In genomic region chr12:62259993-62260732, GRCh38 we compare ENCODE assay signal across 1 cellular context.
TF ChIP-seq lines count a peak whose summit lies in the region.

USP15 (plus strand) TSS chr12:62260404; CDS start chr12:62260415, 11 bp downstream.

TF ChIP-seq in K562, 482 proteins besides CTCF, POLR2A, EP300 and RAD21 (continued from another document and continues in another):
- TF ChIP-seq, protein P1, sequence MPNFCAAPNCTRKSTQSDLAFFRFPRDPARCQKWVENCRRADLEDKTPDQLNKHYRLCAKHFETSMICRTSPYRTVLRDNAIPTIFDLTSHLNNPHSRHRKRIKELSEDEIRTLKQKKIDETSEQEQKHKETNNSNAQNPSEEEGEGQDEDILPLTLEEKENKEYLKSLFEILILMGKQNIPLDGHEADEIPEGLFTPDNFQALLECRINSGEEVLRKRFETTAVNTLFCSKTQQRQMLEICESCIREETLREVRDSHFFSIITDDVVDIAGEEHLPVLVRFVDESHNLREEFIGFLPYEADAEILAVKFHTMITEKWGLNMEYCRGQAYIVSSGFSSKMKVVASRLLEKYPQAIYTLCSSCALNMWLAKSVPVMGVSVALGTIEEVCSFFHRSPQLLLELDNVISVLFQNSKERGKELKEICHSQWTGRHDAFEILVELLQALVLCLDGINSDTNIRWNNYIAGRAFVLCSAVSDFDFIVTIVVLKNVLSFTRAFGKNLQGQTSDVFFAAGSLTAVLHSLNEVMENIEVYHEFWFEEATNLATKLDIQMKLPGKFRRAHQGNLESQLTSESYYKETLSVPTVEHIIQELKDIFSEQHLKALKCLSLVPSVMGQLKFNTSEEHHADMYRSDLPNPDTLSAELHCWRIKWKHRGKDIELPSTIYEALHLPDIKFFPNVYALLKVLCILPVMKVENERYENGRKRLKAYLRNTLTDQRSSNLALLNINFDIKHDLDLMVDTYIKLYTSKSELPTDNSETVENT (CRISPR knock-in tag; IDR thresholded peaks at IDR 0.05), result peak; percentile 99
- TF ChIP-seq KLF13 (tag; IDR thresholded peaks at IDR 0.05; ENCODE audit: borderline replicate concordance, low read depth) (no peak), SMAD3 (CRISPR knock-in tag; conservative IDR thresholded peaks at IDR 0.05) (0 out of 2 replicates have a peak, but pooled peaks have one; percentile 64), ZNF785 (CRISPR knock-in tag; IDR thresholded peaks at IDR 0.05) (no peak), DMBX1 (CRISPR knock-in tag; IDR thresholded peaks at IDR 0.05; ENCODE audit: borderline replicate concordance) (0 out of 2 replicates have a peak, but pooled peaks have one; percentile 9), ELF2 (CRISPR knock-in tag; IDR thresholded peaks at IDR 0.05) (peak; percentile 56; the same call in 1 of the 2 replicates), ZNF133 (CRISPR knock-in tag; IDR thresholded peaks at IDR 0.05) (peak; percentile 77; the same call in 1 of the 2 replicates), SOX6 (IDR thresholded peaks at IDR 0.05) (peak; percentile 64), ZNF609 (CRISPR knock-in tag; IDR thresholded peaks at IDR 0.05; ENCODE audit: borderline replicate concordance) (no peak), HIVEP1 (CRISPR knock-in tag; IDR thresholded peaks at IDR 0.05) (peak; percentile 75; the same call in 1 of the 2 replicates), GTF2E2 (tag; IDR thresholded peaks at IDR 0.05) (peak; percentile 6; the same call in 1 of the 2 replicates), ZBTB26 (CRISPR knock-in tag; IDR thresholded peaks at IDR 0.05) (no peak), RBM22 (IDR thresholded peaks at IDR 0.05; ENCODE audit: low read depth, low read length, poor library complexity, severe bottlenecking) (peak; percentile 92), ADNP (tag; IDR thresholded peaks at IDR 0.05) (no peak), ZNF444 (CRISPR knock-in tag; IDR thresholded peaks at IDR 0.05) (peak; percentile 96), TCF3 (CRISPR knock-in tag; IDR thresholded peaks at IDR 0.05) (no peak), POLR2G (IDR thresholded peaks at IDR 0.05; ENCODE audit: low read depth, low read length) (peak; percentile 99), E2F5 (CRISPR knock-in tag; IDR thresholded peaks at IDR 0.05) (0 out of 2 replicates have a peak, but pooled peaks have one; percentile 14), FOXA3 (CRISPR knock-in tag; conservative IDR thresholded peaks at IDR 0.05 in 1 of 2, IDR thresholded peaks at IDR 0.05 in 1 of 2) (peak in 1 of 2 experiments; percentile 52; a peak in 1 of 4 replicates), ZNF24 (IDR thresholded peaks at IDR 0.05) (peak; percentile 74), RAD51 (IDR thresholded peaks at IDR 0.05; ENCODE audit: borderline replicate concordance, low read depth) (no peak; the same call in 1 of the 2 replicates), EP400 (IDR thresholded peaks at IDR 0.05) (peak; percentile 83), THAP7 (CRISPR knock-in tag; IDR thresholded peaks at IDR 0.05) (peak; percentile 71; the same call in 1 of the 2 replicates), XRCC4 (IDR thresholded peaks at IDR 0.05; ENCODE audit: extremely low read depth, insufficient read depth, insufficient read length) (no peak), THRB (CRISPR knock-in tag; conservative IDR thresholded peaks at IDR 0.05) (0 out of 2 replicates have a peak, but pooled peaks have one; percentile 44), MLLT1 (IDR thresholded peaks at IDR 0.05) (peak; percentile 38 to 58), ELF1 (tag; IDR thresholded peaks at IDR 0.05) (no peak), SAFB (IDR thresholded peaks at IDR 0.05; ENCODE audit: borderline replicate concordance, low read depth, low read length) (no peak), E2F1 (CRISPR knock-in tag; IDR thresholded peaks at IDR 0.05) (0 out of 2 replicates have a peak, but pooled peaks have one; percentile 25)
- TF ChIP-seq, protein P2, sequence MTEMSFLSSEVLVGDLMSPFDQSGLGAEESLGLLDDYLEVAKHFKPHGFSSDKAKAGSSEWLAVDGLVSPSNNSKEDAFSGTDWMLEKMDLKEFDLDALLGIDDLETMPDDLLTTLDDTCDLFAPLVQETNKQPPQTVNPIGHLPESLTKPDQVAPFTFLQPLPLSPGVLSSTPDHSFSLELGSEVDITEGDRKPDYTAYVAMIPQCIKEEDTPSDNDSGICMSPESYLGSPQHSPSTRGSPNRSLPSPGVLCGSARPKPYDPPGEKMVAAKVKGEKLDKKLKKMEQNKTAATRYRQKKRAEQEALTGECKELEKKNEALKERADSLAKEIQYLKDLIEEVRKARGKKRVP (CRISPR knock-in tag; IDR thresholded peaks at IDR 0.05), result peak; percentile 62
- TF ChIP-seq, protein P3, sequence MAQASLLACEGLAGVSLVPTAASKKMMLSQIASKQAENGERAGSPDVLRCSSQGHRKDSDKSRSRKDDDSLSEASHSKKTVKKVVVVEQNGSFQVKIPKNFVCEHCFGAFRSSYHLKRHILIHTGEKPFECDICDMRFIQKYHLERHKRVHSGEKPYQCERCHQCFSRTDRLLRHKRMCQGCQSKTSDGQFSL (CRISPR knock-in tag; IDR thresholded peaks at IDR 0.05), result peak; percentile 72; the same call in 1 of the 2 replicates
- TF ChIP-seq, protein P3 (tag; IDR thresholded peaks at IDR 0.05), result no peak
- TF ChIP-seq, protein P4, sequence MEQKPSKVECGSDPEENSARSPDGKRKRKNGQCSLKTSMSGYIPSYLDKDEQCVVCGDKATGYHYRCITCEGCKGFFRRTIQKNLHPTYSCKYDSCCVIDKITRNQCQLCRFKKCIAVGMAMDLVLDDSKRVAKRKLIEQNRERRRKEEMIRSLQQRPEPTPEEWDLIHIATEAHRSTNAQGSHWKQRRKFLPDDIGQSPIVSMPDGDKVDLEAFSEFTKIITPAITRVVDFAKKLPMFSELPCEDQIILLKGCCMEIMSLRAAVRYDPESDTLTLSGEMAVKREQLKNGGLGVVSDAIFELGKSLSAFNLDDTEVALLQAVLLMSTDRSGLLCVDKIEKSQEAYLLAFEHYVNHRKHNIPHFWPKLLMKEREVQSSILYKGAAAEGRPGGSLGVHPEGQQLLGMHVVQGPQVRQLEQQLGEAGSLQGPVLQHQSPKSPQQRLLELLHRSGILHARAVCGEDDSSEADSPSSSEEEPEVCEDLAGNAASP (IDR thresholded peaks at IDR 0.05), result no peak
- TF ChIP-seq, protein P5, sequence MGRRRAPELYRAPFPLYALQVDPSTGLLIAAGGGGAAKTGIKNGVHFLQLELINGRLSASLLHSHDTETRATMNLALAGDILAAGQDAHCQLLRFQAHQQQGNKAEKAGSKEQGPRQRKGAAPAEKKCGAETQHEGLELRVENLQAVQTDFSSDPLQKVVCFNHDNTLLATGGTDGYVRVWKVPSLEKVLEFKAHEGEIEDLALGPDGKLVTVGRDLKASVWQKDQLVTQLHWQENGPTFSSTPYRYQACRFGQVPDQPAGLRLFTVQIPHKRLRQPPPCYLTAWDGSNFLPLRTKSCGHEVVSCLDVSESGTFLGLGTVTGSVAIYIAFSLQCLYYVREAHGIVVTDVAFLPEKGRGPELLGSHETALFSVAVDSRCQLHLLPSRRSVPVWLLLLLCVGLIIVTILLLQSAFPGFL (CRISPR knock-in tag; IDR thresholded peaks at IDR 0.05), result peak; percentile 95
- TF ChIP-seq, protein P6, sequence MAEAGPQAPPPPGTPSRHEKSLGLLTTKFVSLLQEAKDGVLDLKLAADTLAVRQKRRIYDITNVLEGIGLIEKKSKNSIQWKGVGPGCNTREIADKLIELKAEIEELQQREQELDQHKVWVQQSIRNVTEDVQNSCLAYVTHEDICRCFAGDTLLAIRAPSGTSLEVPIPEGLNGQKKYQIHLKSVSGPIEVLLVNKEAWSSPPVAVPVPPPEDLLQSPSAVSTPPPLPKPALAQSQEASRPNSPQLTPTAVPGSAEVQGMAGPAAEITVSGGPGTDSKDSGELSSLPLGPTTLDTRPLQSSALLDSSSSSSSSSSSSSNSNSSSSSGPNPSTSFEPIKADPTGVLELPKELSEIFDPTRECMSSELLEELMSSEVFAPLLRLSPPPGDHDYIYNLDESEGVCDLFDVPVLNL (CRISPR knock-in tag; IDR thresholded peaks at IDR 0.05; ENCODE audit: low read depth), result no peak
